ENCODE assay signal across 9 cellular contexts in the genomic region with DNA sequence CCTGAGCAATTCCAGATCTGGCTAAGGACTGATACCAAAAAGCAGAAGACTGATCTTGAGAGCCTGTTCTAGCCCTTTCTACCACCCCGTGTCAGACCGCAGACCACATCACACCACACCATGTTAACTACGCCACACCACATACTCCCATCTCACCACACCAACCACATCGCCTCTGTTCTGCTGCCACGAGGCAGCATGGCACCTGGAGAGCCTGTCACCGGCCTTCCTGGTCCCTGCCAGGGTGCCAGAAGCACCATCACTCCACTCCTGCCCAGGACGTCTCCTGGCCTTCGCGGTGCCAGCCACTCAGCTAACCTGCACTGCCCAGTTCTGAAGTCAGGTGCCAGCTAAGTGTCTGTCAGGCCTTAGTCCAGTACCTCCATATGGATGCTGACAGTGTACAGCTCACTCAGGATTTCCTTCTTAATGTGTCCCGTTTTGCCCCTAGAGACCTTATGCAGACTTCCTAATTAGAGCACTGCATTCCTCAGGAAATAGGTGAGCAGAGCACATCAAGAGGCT. TPM values are rescaled to one million over a fixed set of nuclear protein-coding genes. Genes with fewer than 3 reads are reported as not detected.
A peak's percentile ranks its signal among the peaks of the same experiment; 100 is the strongest.
DNase-seq lines count a peak whose midpoint lies in the region; ATAC-seq and TF ChIP-seq lines count a peak whose summit lies in the region.
"Had no signal": no experiment of that assay in that cellular context is flagged by ENCODE, and none has a peak within 500 bp of the region (broad histone marks: within the 10 kb centered on the region; RNA-seq: fewer than 3 reads in every experiment).

No MANE protein-coding gene starts in this region.

- TF ChIP-seq POLR2A in GM18505 (IDR thresholded peaks at IDR 0.05; ENCODE audit: borderline replicate concordance, extremely low read depth, insufficient read depth, insufficient read length): no peak

- H3K27ac Mint-ChIP-seq in WTC11: peak overlapping the region; percentile 48

- peaks cover 5% of the 10 kb centered on the region for H3K9me3 Mint-ChIP-seq in WTC11

- peaks cover 43% of the 10 kb centered on the region for H3K36me3 Mint-ChIP-seq in WTC11

- no peak overlapping the region for H3K4me3 Mint-ChIP-seq in WTC11

- POLR2A ChIA-PET in WTC11 (lab: Charles Lee): no interaction called here

- no peak for DNase-seq in WTC11 (ENCODE audit: low spot score)
- DNase-seq in effector CD8-positive, alpha-beta T cell (lab: John Stamatoyannopoulos, UW): peak; percentile 44
- DNase-seq in stimulated activated CD4-positive, alpha-beta T cell treated with anti-CD3 and anti-CD28 coated beads, Interleukin-4, amount 100 ng/mL, for 1 hour: peak; percentile 39
- no peak for DNase-seq in glomerular visceral epithelial cell (ENCODE audit: extremely low spot score)
- no peak for DNase-seq in GOT3 (lab: John Stamatoyannopoulos, UW)
- DNase-seq: foreskin keratinocyte had no signal

- ATAC-seq in GM18505 (IDR thresholded peaks at IDR 0.05; ENCODE audit: unreplicated experiment) (peak; percentile 71), WTC11 (no peak), GM19467 (IDR thresholded peaks at IDR 0.05; ENCODE audit: unreplicated experiment) (no peak), HG03139 (IDR thresholded peaks at IDR 0.05; ENCODE audit: unreplicated experiment) (no peak)

- H3K27me3 Mint-ChIP-seq in WTC11 (ENCODE audit: low read depth): no peaks in the 10 kb centered on the region

- CTCF ChIA-PET in WTC11 (lab: Charles Lee): interaction anchor here (0.5 kb wide), 1 partner anchor 135 kb away, joined by 4 read pairs; no protein-coding TSS in a partner anchor

- no peak for TF ChIP-seq CTCF in WTC11 (IDR thresholded peaks at IDR 0.05)

- H3K4me1 Mint-ChIP-seq in WTC11: peaks cover 15% of the 10 kb centered on the region; the same call in 1 of the 2 replicates

TF ChIP-seq in WTC11, 78 proteins besides CTCF, POLR2A, EP300 and RAD21:
- TF ChIP-seq FOXK1 (CRISPR knock-in tag; IDR thresholded peaks at IDR 0.05) (no peak), ELF4 (CRISPR knock-in tag; IDR thresholded peaks at IDR 0.05; ENCODE audit: low read depth) (no peak), SMAD3 (CRISPR knock-in tag; IDR thresholded peaks at IDR 0.05; ENCODE audit: borderline replicate concordance) (no peak), CBFB (CRISPR knock-in tag; IDR thresholded peaks at IDR 0.05; ENCODE audit: low read depth) (no peak), ZBTB21 (CRISPR knock-in tag; IDR thresholded peaks at IDR 0.05; ENCODE audit: borderline replicate concordance) (no peak), GRHL2 (CRISPR knock-in tag; IDR thresholded peaks at IDR 0.05; ENCODE audit: insufficient replicate concordance, severe bottlenecking) (no peak), HMGA2 (CRISPR knock-in tag; IDR thresholded peaks at IDR 0.05) (no peak), KAT7 (CRISPR knock-in tag; IDR thresholded peaks at IDR 0.05; ENCODE audit: borderline replicate concordance) (no peak), ZNF317 (CRISPR knock-in tag; IDR thresholded peaks at IDR 0.05; ENCODE audit: borderline replicate concordance, low read depth) (no peak), IRF2 (CRISPR knock-in tag; IDR thresholded peaks at IDR 0.05; ENCODE audit: borderline replicate concordance, low read depth) (no peak), GTF2I (CRISPR knock-in tag; conservative IDR thresholded peaks at IDR 0.05) (no peak), OVOL2 (CRISPR knock-in tag; IDR thresholded peaks at IDR 0.05; ENCODE audit: borderline replicate concordance) (no peak), FOXJ3 (CRISPR knock-in tag; IDR thresholded peaks at IDR 0.05; ENCODE audit: borderline replicate concordance) (no peak)
- TF ChIP-seq, protein P1, sequence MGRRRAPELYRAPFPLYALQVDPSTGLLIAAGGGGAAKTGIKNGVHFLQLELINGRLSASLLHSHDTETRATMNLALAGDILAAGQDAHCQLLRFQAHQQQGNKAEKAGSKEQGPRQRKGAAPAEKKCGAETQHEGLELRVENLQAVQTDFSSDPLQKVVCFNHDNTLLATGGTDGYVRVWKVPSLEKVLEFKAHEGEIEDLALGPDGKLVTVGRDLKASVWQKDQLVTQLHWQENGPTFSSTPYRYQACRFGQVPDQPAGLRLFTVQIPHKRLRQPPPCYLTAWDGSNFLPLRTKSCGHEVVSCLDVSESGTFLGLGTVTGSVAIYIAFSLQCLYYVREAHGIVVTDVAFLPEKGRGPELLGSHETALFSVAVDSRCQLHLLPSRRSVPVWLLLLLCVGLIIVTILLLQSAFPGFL (CRISPR knock-in tag; IDR thresholded peaks at IDR 0.05; ENCODE audit: borderline replicate concordance): no peak

RNA-seq across cellular contexts. Expression of gene BCAR1, which starts 37.2 kb away (rescaled TPM):
- 87.3 to 95.6 TPM (median 88.6 TPM) in 3 replicates for total RNA-seq in WTC11 (2021)

Comparison
In these comparisons a context has a peak if more than half of its experiments do, and no peak if none do; other contexts are left out.
1. DNase-seq: peak in effector CD8-positive, alpha-beta T cell (single experiment) and stimulated activated CD4-positive, alpha-beta T cell treated with anti-CD3 and anti-CD28 coated beads, Interleukin-4, amount 100 ng/mL, for 1 hour (single experiment); none in WTC11 (single experiment), glomerular visceral epithelial cell (single experiment) and GOT3 (single experiment).